In the genomic region with DNA sequence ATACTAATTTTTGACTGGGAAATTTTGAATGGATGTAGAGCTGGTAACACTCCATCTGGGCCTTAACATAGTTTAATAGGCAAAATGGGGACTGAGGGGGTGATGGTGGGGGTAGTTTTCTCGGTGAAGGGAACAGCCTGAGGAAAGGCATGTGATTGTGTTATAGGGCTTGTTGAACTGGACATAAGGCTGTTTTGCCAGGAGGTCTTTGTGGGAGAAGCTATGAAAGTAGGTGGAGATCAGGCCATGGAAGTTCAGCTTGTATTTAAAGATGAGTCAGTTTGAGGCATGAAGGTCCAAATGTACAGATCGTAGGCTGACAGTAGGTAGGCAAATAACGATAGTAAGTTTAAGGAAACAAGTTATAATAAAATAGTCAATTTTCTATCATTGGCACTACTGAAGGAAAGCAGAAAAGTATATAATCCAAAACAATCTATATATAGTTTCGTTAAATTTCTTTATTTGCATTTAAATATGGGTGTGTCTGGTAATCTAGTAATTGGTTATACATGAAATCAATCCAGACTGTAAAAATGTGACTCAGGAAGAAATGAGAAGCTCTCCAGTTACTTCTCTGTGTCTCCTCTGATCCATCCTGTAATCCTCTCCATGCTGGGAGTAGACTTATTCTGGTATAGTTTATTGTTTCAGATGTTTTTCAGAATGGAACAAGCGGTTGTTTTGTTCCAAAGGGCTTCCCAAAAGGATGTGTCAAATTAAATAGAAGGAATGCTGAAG, we compare ENCODE assay signal across 12 cellular contexts. TPM values are rescaled to one million over a fixed set of nuclear protein-coding genes. Genes with fewer than 3 reads are reported as not detected.
DNase-seq lines count a peak whose midpoint lies in the region; ATAC-seq and TF ChIP-seq lines count a peak whose summit lies in the region.
"Had no signal": no experiment of that assay in that cellular context is flagged by ENCODE, and none has a peak within 500 bp of the region (broad histone marks: within the 10 kb centered on the region; RNA-seq: fewer than 3 reads in every experiment).

No MANE protein-coding gene starts in this region.

- H3K36me3 ChIP-seq in CD8-positive, alpha-beta T cell (ENCODE audit: insufficient read depth, low read length): no peaks in the 10 kb centered on the region
- H3K36me3 ChIP-seq in GM23338 (ENCODE audit: insufficient read depth) (no peaks in the 10 kb centered on the region), transverse colon (no peaks in the 10 kb centered on the region)
- no peaks in the 10 kb centered on the region for H3K36me3 ChIP-seq in naive thymus-derived CD4-positive, alpha-beta T cell (ENCODE audit: control insufficient read depth in 2 of 3, insufficient read depth in 3 of 3, low read length in 3 of 3)
- H3K36me3 ChIP-seq: esophagus muscularis mucosa had no signal

- H3K4me3 Mint-ChIP-seq in CD8-positive, alpha-beta T cell: peak overlapping the region; percentile 13
- H3K4me3 Mint-ChIP-seq in GM23338: peak overlapping the region; percentile 12; the same call in 1 of the 3 replicates
- H3K4me3 Mint-ChIP-seq in activated naive CD8-positive, alpha-beta T cell treated with anti-CD3 and anti-CD28 coated beads, Interleukin-2, amount 50 U/mL, for 24 hours: no peak overlapping the region
- H3K4me3 Mint-ChIP-seq in naive thymus-derived CD4-positive, alpha-beta T cell: peak overlapping the region in 9 of 10 donors; percentile 16 to 92 (median 35)

- H3K9me2 ChIP-seq in GM23338 (ENCODE audit: insufficient read depth): no peaks in the 10 kb centered on the region

- intact Hi-C loops in CD8-positive, alpha-beta T cell (cut with DNase I, micrococcal nuclease): loop anchor here (1.0 to 10.0 kb wide), 7 partner anchors 9 to 1550 kb away; partner anchors contain the start of genes SNX2 (in 2 of the 2) and SRFBP1 (in 1 of the 2)
- intact Hi-C loops in naive thymus-derived CD4-positive, alpha-beta T cell (cut with micrococcal nuclease): loop anchor here (1.0 to 10.0 kb wide), 5 partner anchors 70 to 1552 kb away; partner anchors contain the start of genes SNX2 (in 1 of the 2), SNX24 (in 1 of the 2) and SRFBP1 (in 1 of the 2)
- intact Hi-C loops in transverse colon (cut with DNase I; ENCODE audit: low total_unique reads): loop anchor here (5.0 kb wide), 1 partner anchor 92 kb away; the partner anchor contains the start of gene CEP120

- H3F3A ChIP-seq in GM23338 (replicated peaks; ENCODE audit: low read depth): no peaks in the 10 kb centered on the region

- H3K9me3 Mint-ChIP-seq in CD8-positive, alpha-beta T cell: no peaks in the 10 kb centered on the region
- no peaks in the 10 kb centered on the region for H3K9me3 Mint-ChIP-seq in GM23338
- no peaks in the 10 kb centered on the region for H3K9me3 Mint-ChIP-seq in activated naive CD8-positive, alpha-beta T cell treated with anti-CD3 and anti-CD28 coated beads, Interleukin-2, amount 50 U/mL, for 24 hours
- peaks cover 0 to 4% (median 0%) of the 10 kb centered on the region in 11 donors for H3K9me3 Mint-ChIP-seq in naive thymus-derived CD4-positive, alpha-beta T cell

- no peaks in the 10 kb centered on the region for H3K27me3 Mint-ChIP-seq in CD8-positive, alpha-beta T cell (ENCODE audit: low read depth)
- H3K27me3 Mint-ChIP-seq in GM23338 (ENCODE audit: insufficient read depth, low read depth, poor library complexity): peaks cover 11% of the 10 kb centered on the region
- no peaks in the 10 kb centered on the region for H3K27me3 Mint-ChIP-seq in activated naive CD8-positive, alpha-beta T cell treated with anti-CD3 and anti-CD28 coated beads, Interleukin-2, amount 50 U/mL, for 24 hours
- H3K27me3 Mint-ChIP-seq in naive thymus-derived CD4-positive, alpha-beta T cell: peaks cover 0 to 2% (median 0%) of the 10 kb centered on the region in 5 donors

- in situ Hi-C loops in transverse colon (cut with MboI; ENCODE audit: low pct_ligation_motif_present in 1 of 4, low pct_unique_long_range_greater_than_20kb in 1 of 4, low sequenced_read_pairs in 3 of 4): no loop called here

- WGBS in transverse colon (ENCODE audit: low coverage in 1 of 2), 2 donors: 80 to 85% methylated on average over 5 of the region's 5 CpGs

- peaks cover 40% of the 10 kb centered on the region for H3K4me1 ChIP-seq in CD8-positive, alpha-beta T cell (ENCODE audit: insufficient read depth, low read length)
- H3K4me1 ChIP-seq in GM23338 (ENCODE audit: insufficient read depth): peaks cover 20% of the 10 kb centered on the region
- H3K4me1 ChIP-seq in naive thymus-derived CD4-positive, alpha-beta T cell (ENCODE audit: control insufficient read depth in 2 of 2, insufficient read depth in 2 of 2, low read length in 2 of 2): peaks cover 15 to 24% of the 10 kb centered on the region in 2 donors
- peaks cover 12 to 58% (median 30%) of the 10 kb centered on the region in 4 donors for H3K4me1 ChIP-seq in transverse colon

- ATAC-seq in CD8-positive, alpha-beta T cell: no peak
- no peak for ATAC-seq in GM23338
- ATAC-seq in activated naive CD8-positive, alpha-beta T cell treated with anti-CD3 and anti-CD28 coated beads, Interleukin-2, amount 50 U/mL, for 24 hours: no peak
- no peak for ATAC-seq in naive thymus-derived CD4-positive, alpha-beta T cell

- peak overlapping the region; percentile 43 for H3K27ac Mint-ChIP-seq in CD8-positive, alpha-beta T cell
- no peak overlapping the region for H3K27ac Mint-ChIP-seq in GM23338
- peak overlapping the region; percentile 21 for H3K27ac Mint-ChIP-seq in activated naive CD8-positive, alpha-beta T cell treated with anti-CD3 and anti-CD28 coated beads, Interleukin-2, amount 50 U/mL, for 24 hours
- peak overlapping the region in 6 of 9 donors; percentile 15 to 64 (median 25) for H3K27ac Mint-ChIP-seq in naive thymus-derived CD4-positive, alpha-beta T cell

- peaks cover 62% of the 10 kb centered on the region for H3K4me1 Mint-ChIP-seq in CD8-positive, alpha-beta T cell (ENCODE audit: low read depth)
- H3K4me1 Mint-ChIP-seq in GM23338: peaks cover 55% of the 10 kb centered on the region
- H3K4me1 Mint-ChIP-seq in activated naive CD8-positive, alpha-beta T cell treated with anti-CD3 and anti-CD28 coated beads, Interleukin-2, amount 50 U/mL, for 24 hours: peaks cover 67% of the 10 kb centered on the region
- peaks cover 36 to 78% (median 65%) of the 10 kb centered on the region in 7 donors for H3K4me1 Mint-ChIP-seq in naive thymus-derived CD4-positive, alpha-beta T cell

- no peak for TF ChIP-seq EP300 in transverse colon (IDR thresholded peaks at IDR 0.05; ENCODE audit: low read depth)

- no peak overlapping the region for H3K27ac ChIP-seq in CD8-positive, alpha-beta T cell (ENCODE audit: low read depth, low read length)
- no peak overlapping the region for H3K27ac ChIP-seq in GM23338 (ENCODE audit: low read depth)
- no peak overlapping the region for H3K27ac ChIP-seq in naive thymus-derived CD4-positive, alpha-beta T cell (ENCODE audit: low read depth, low read length)
- H3K27ac ChIP-seq in transverse colon: peak overlapping the region in 2 of 4 donors; percentile 0 to 7
- H3K27ac ChIP-seq: esophagus muscularis mucosa, RWPE1 had no signal

- H4K20me1 ChIP-seq in GM23338 (replicated peaks; ENCODE audit: insufficient read depth): peaks cover 20% of the 10 kb centered on the region; the same call in 1 of the 2 replicates

- DNase-seq in CD8-positive, alpha-beta T cell: no peak
- DNase-seq in GM23338 (ENCODE audit: low spot score): no peak
- no peak for DNase-seq in activated naive CD8-positive, alpha-beta T cell treated with anti-CD3 and anti-CD28 coated beads, Interleukin-2, amount 50 U/mL, for 24 hours
- no peak for DNase-seq in naive thymus-derived CD4-positive, alpha-beta T cell
- DNase-seq in inferior parietal cortex (ENCODE audit: extremely low spot score): no peak
- DNase-seq in transverse colon: no peak
- DNase-seq in NCI-H510A (lab: John Stamatoyannopoulos, UW): no peak
- DNase-seq in activated CD4-positive, alpha-beta T cell treated with anti-CD3 and anti-CD28 coated beads, Interleukin-2, amount 50 U/mL, for 1 hour: no peak
- DNase-seq: NCI-H2227 treated with DMSO at 0.1 percent for 48 hours, retina had no signal

- H2AFZ ChIP-seq in GM23338: no peak overlapping the region

- peaks cover 71% of the 10 kb centered on the region for H3K79me2 ChIP-seq in GM23338 (replicated peaks; ENCODE audit: insufficient read depth)

- no peaks in the 10 kb centered on the region for H3K9me3 ChIP-seq in CD8-positive, alpha-beta T cell (ENCODE audit: low read length)
- no peaks in the 10 kb centered on the region for H3K9me3 ChIP-seq in naive thymus-derived CD4-positive, alpha-beta T cell (ENCODE audit: control insufficient read depth in 2 of 3, low read length in 3 of 3)
- no peaks in the 10 kb centered on the region for H3K9me3 ChIP-seq in transverse colon
- H3K9me3 ChIP-seq: esophagus muscularis mucosa had no signal

- H3K27me3 ChIP-seq in CD8-positive, alpha-beta T cell (ENCODE audit: insufficient read depth, low read length): no peaks in the 10 kb centered on the region
- H3K27me3 ChIP-seq in GM23338 (ENCODE audit: insufficient read depth) (no peaks in the 10 kb centered on the region), transverse colon (no peaks in the 10 kb centered on the region)
- H3K27me3 ChIP-seq in naive thymus-derived CD4-positive, alpha-beta T cell (ENCODE audit: control insufficient read depth in 2 of 2, insufficient read depth in 2 of 2, low read length in 2 of 2): no peaks in the 10 kb centered on the region
- H3K27me3 ChIP-seq: esophagus muscularis mucosa had no signal

- H3K4me2 ChIP-seq in GM23338: no peak overlapping the region

- no peak overlapping the region for H3K4me3 ChIP-seq in CD8-positive, alpha-beta T cell (ENCODE audit: low read depth, low read length)
- no peak overlapping the region for H3K4me3 ChIP-seq in GM23338
- no peak overlapping the region for H3K4me3 ChIP-seq in naive thymus-derived CD4-positive, alpha-beta T cell (ENCODE audit: low read length)
- no peak overlapping the region for H3K4me3 ChIP-seq in transverse colon
- H3K4me3 ChIP-seq: esophagus muscularis mucosa had no signal

- no peak for TF ChIP-seq CTCF in CD8-positive, alpha-beta T cell (IDR thresholded peaks at IDR 0.05)
- TF ChIP-seq CTCF in GM23338 (conservative IDR thresholded peaks at IDR 0.05; ENCODE audit: low read depth in 2 of 2) (no peak), transverse colon (IDR thresholded peaks at IDR 0.05) (no peak)

- peaks cover 9% of the 10 kb centered on the region for H3K36me3 Mint-ChIP-seq in CD8-positive, alpha-beta T cell
- H3K36me3 Mint-ChIP-seq in GM23338 (ENCODE audit: low read depth): no peaks in the 10 kb centered on the region
- H3K36me3 Mint-ChIP-seq in activated naive CD8-positive, alpha-beta T cell treated with anti-CD3 and anti-CD28 coated beads, Interleukin-2, amount 50 U/mL, for 24 hours (ENCODE audit: low read depth): peaks cover 10% of the 10 kb centered on the region
- H3K36me3 Mint-ChIP-seq in naive thymus-derived CD4-positive, alpha-beta T cell: peaks cover 0 to 9% (median 0%) of the 10 kb centered on the region in 5 donors

- TF ChIP-seq POLR2A in transverse colon (IDR thresholded peaks at IDR 0.05): no peak

- POLR2A ChIA-PET in CD8-positive, alpha-beta T cell (lab: Charles Lee): interaction anchor here (1.2 to 2.1 kb wide), 3 partner anchors 14 to 92 kb away, joined by 3 to 13 read pairs (median 4); partner anchors contain the start of gene CEP120
- POLR2A ChIA-PET in naive thymus-derived CD4-positive, alpha-beta T cell (lab: Charles Lee): interaction anchor here (0.6 to 5.3 kb wide), 3 partner anchors 24 to 96 kb away, joined by 3 to 88 read pairs (median 3); partner anchors contain the start of gene CEP120

- CTCF ChIA-PET in CD8-positive, alpha-beta T cell (lab: Charles Lee): no interaction called here
- CTCF ChIA-PET in naive thymus-derived CD4-positive, alpha-beta T cell (lab: Charles Lee): interaction anchor here (1.7 kb wide), 1 partner anchor 92 kb away, joined by 5 read pairs; the partner anchor contains the start of gene CEP120

RNA-seq across cellular contexts. Expression of gene CSNK1G3, which starts 2.8 kb away (rescaled TPM):
- 10 to 100 TPM; 98.1 to 99.9 TPM for total RNA-seq in CD8-positive, alpha-beta T cell
- 62.8 and 65.1 TPM in 2 replicates for total RNA-seq in GM23338 (2014; rRNA removed; shearing (Covaris generic))
- polyA plus RNA-seq in GM23338 (2016; fragmentation: Nextera tagmentation; extraction: Ambion mirVana): 18.2 and 19.6 TPM in 2 replicates
- 10 to 100 TPM; 33.1 to 83.8 (median 71.0) TPM for total RNA-seq in naive thymus-derived CD4-positive, alpha-beta T cell
- 10 to 100 TPM; 20.0 to 25.6 TPM for polyA plus RNA-seq in naive thymus-derived CD4-positive, alpha-beta T cell
- total RNA-seq in transverse colon: 10 to 100 TPM; 31.8 to 84.0 (median 55.9) TPM
